Comparison of ENCODE assay signal across 28 cellular contexts in the genomic region with DNA sequence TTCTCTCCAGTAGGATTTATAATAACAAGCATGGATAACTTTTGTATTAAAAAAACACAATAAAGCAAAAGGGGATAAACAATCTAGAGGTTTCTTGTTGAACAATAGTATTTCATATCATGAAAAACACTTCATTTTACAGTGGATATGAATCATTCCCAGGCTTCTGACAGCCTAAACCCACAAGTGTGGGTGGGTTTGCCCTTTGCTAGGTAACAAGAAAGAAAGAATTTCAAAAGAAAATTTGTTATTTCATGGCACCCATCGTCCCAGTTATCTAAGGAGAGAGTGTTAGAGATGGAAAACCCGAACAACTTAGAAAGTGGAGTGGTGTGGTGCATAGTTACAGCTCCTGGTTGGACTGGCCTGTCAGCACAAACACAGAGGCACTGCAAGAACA.
DNase-seq lines count a peak whose midpoint lies in the region; ATAC-seq, FAIRE-seq and TF ChIP-seq lines count a peak whose summit lies in the region.
"Had no signal": no experiment of that assay in that cellular context is flagged by ENCODE, and none has a peak within 500 bp of the region (broad histone marks: within the 10 kb centered on the region; RNA-seq: fewer than 3 reads in every experiment).

No MANE protein-coding gene starts in this region.

- CTCF ChIA-PET in H1 (lab: Charles Lee; ENCODE audit: partially characterized antibody), result interaction anchor here (0.7 to 1.5 kb wide), 3 partner anchors 11 to 26 kb away, joined by 3 to 5 read pairs (median 3); no protein-coding TSS in a partner anchor

- TF ChIP-seq EP300 in H1 (IDR thresholded peaks at IDR 0.05; ENCODE audit: borderline replicate concordance in 1 of 2, low read depth in 2 of 2, low read length in 2 of 2), result no peak

- no peak overlapping the region for H3K4ac ChIP-seq in H1 (replicated peaks; ENCODE audit: insufficient read length, low read depth, low read length)

- peak overlapping the region; percentile 47 for H4K91ac ChIP-seq in H1 (replicated peaks; ENCODE audit: insufficient read length, low read length)

- H3K9me3 ChIP-seq in H1 (ENCODE audit: insufficient read depth in 2 of 2, low read depth in 1 of 2, low read length in 1 of 2) (no peaks in the 10 kb centered on the region), parathyroid adenoma (ENCODE audit: control insufficient read depth, low read length) (no peaks in the 10 kb centered on the region)
- H3K9me3 ChIP-seq in effector memory CD4-positive, alpha-beta T cell (ENCODE audit: control insufficient read depth, low read length), result no peaks in the 10 kb centered on the region
- H3K9me3 ChIP-seq: BE2C, BLaER1 had no signal

- H4K20me1 ChIP-seq in H1 (replicated peaks in 1 of 2; ENCODE audit: control insufficient read depth in 1 of 2, insufficient read depth in 2 of 2, low read length in 2 of 2), result no peaks in the 10 kb centered on the region
- H4K20me1 ChIP-seq: BLaER1 had no signal

- peak overlapping the region; percentile 18; the same call in 1 of the 2 replicates for H2BK12ac ChIP-seq in H1 (ENCODE audit: low read depth, low read length)

- intact Hi-C loops in sciatic nerve (cut with DNase I), result loop anchor here (5.0 kb wide), 2 partner anchors 1310 to 1360 kb away; no protein-coding TSS in a partner anchor

- no peak overlapping the region for H3K27ac Mint-ChIP-seq in activated T-cell treated with anti-CD3 and anti-CD28 coated beads, Interleukin-2, amount 50 U/mL, for 24 hours
- H3K27ac Mint-ChIP-seq: CD14-positive monocyte; CD4-positive, alpha-beta memory T cell; CD4-positive, CD25-positive, alpha-beta regulatory T cell; CD8-positive, alpha-beta memory T cell had no signal

- no peak overlapping the region for H4K5ac ChIP-seq in H1 (ENCODE audit: insufficient read length, low read depth, low read length)

- H3K4me2 ChIP-seq in H1 (ENCODE audit: insufficient read depth in 1 of 2, low read depth in 2 of 2, low read length in 2 of 2) (no peak overlapping the region), parathyroid adenoma (ENCODE audit: low read length) (no peak overlapping the region)
- H3K4me2 ChIP-seq: BLaER1 had no signal

- 87% methylated on average over 2 of the region's 2 CpGs; no CpG with 5 or more reads in 1 of the 2 experiments for WGBS in H1 (ENCODE audit: extremely low coverage in 1 of 2, insufficient coverage in 1 of 2, insufficient read length in 1 of 2, insufficient replicate concordance in 2 of 2, low coverage in 1 of 2, low lambda C conversion rate in 2 of 2, missing lambda C conversion rate in 1 of 2), 2 experiments

- no peak overlapping the region for H2BK5ac ChIP-seq in H1 (ENCODE audit: low read depth, low read length)

- H2AFZ ChIP-seq in H1 (ENCODE audit: low read length) (no peak overlapping the region), parathyroid adenoma (peak overlapping the region; percentile 6)

- no peaks in the 10 kb centered on the region for H3K36me3 Mint-ChIP-seq in activated T-cell treated with anti-CD3 and anti-CD28 coated beads, Interleukin-2, amount 50 U/mL, for 24 hours (ENCODE audit: low read depth)
- H3K36me3 Mint-ChIP-seq: CD4-positive, alpha-beta memory T cell; CD4-positive, CD25-positive, alpha-beta regulatory T cell; CD8-positive, alpha-beta memory T cell had no signal

- H3K79me2 ChIP-seq in H1 (ENCODE audit: control insufficient read depth in 1 of 2, insufficient read depth in 2 of 2, low read length in 2 of 2), result no peaks in the 10 kb centered on the region
- no peaks in the 10 kb centered on the region for H3K79me2 ChIP-seq in parathyroid adenoma

- no peak overlapping the region for H3K23ac ChIP-seq in H1 (ENCODE audit: insufficient read length)

- peaks cover 26% of the 10 kb centered on the region for H3K27me3 Mint-ChIP-seq in activated T-cell treated with anti-CD3 and anti-CD28 coated beads, Interleukin-2, amount 50 U/mL, for 24 hours

- no peak overlapping the region for H2AK5ac ChIP-seq in H1 (ENCODE audit: low read depth, low read length)

- H3K4me3 ChIP-seq in H1 (ENCODE audit: extremely low read depth in 1 of 4, insufficient read depth in 2 of 4, low read depth in 3 of 4, low read length in 4 of 4), result no peak overlapping the region
- H3K4me3 ChIP-seq in parathyroid adenoma (ENCODE audit: low read depth, low read length), result no peak overlapping the region
- no peak overlapping the region for H3K4me3 ChIP-seq in effector memory CD4-positive, alpha-beta T cell (ENCODE audit: insufficient read depth, low read depth, low read length, poor library complexity, severe bottlenecking)
- H3K4me3 ChIP-seq: BLaER1, GM12878 had no signal

- H2BK20ac ChIP-seq in H1 (ENCODE audit: low read length), result no peak overlapping the region

- no peak overlapping the region for H2BK15ac ChIP-seq in H1 (ENCODE audit: low read length)

- no peak overlapping the region for H3K14ac ChIP-seq in H1 (ENCODE audit: insufficient read length)

- no peaks in the 10 kb centered on the region for H3K4me1 Mint-ChIP-seq in activated T-cell treated with anti-CD3 and anti-CD28 coated beads, Interleukin-2, amount 50 U/mL, for 24 hours (ENCODE audit: low read depth)
- H3K4me1 Mint-ChIP-seq: CD4-positive, alpha-beta memory T cell; CD4-positive, CD25-positive, alpha-beta regulatory T cell; CD8-positive, alpha-beta memory T cell had no signal

- FAIRE-seq in H1 (lab: Jason Lieb, UNC), result no peak
- FAIRE-seq: A204.1, GM12878, GM12892, GM18507 had no signal

- DNase-seq in caudate nucleus (lab: John Stamatoyannopoulos, UW) (peak in 11 of 61 donors; percentile 2 to 59 (median 21)), H1 (ENCODE audit: low read depth in 1 of 2, low spot score in 2 of 2) (no peak), putamen (ENCODE audit: low spot score) (peak; percentile 59), sciatic nerve (ENCODE audit: low spot score) (no peak), NCI-H2107 treated with DMSO at 0.1 percent for 48 hours (lab: John Stamatoyannopoulos, UW; ENCODE audit: unreplicated experiment) (no peak)
- DNase-seq in effector memory CD4-positive, alpha-beta T cell, result no peak
- no peak for DNase-seq in activated T-cell treated with anti-CD3 and anti-CD28 coated beads, Interleukin-2, amount 50 U/mL, for 24 hours
- DNase-seq: 8988T; ACHN; BE2C; C1 segment of cervical spinal cord; CD4-positive, alpha-beta memory T cell; CD4-positive, CD25-positive, alpha-beta regulatory T cell; CD8-positive, alpha-beta memory T cell; COR-L47; DMS 273 treated with DMSO at 0.1 percent for 48 hours; DMS53; DMS79; DND-41; EL; GDM1 had no signal

- H3K27me3 ChIP-seq in H1 (replicated peaks in 1 of 4; ENCODE audit: control insufficient read depth in 3 of 4, extremely low read depth in 1 of 4, insufficient read depth in 3 of 4, low read length in 3 of 4) (peaks cover 0 to 5% (median 2%) of the 10 kb centered on the region in 4 experiments; a peak in 6 of 7 replicates), parathyroid adenoma (ENCODE audit: control insufficient read depth, insufficient read depth, low read length) (no peaks in the 10 kb centered on the region)
- peaks cover 4% of the 10 kb centered on the region for H3K27me3 ChIP-seq in effector memory CD4-positive, alpha-beta T cell (replicated peaks; ENCODE audit: control insufficient read depth, insufficient read depth, low read length, poor library complexity, severe bottlenecking)
- H3K27me3 ChIP-seq: BLaER1 had no signal

- no peak overlapping the region for H2BK120ac ChIP-seq in H1 (replicated peaks; ENCODE audit: low read depth, low read length)

- no peak overlapping the region for H3K18ac ChIP-seq in H1 (ENCODE audit: extremely low read depth, low read length)

- POLR2A ChIA-PET in H1 (lab: Charles Lee; ENCODE audit: partially characterized antibody), result no interaction called here

- no peak overlapping the region for H3K4me3 Mint-ChIP-seq in activated T-cell treated with anti-CD3 and anti-CD28 coated beads, Interleukin-2, amount 50 U/mL, for 24 hours
- H3K4me3 Mint-ChIP-seq: CD14-positive monocyte; CD4-positive, alpha-beta memory T cell; CD4-positive, CD25-positive, alpha-beta regulatory T cell; CD8-positive, alpha-beta memory T cell had no signal

- H4K8ac ChIP-seq in H1 (ENCODE audit: extremely low read depth, insufficient read depth, low read length), result no peak overlapping the region

- ATAC-seq in sciatic nerve, result no peak
- ATAC-seq: GM12878 had no signal

- no peak for TF ChIP-seq POLR2A in H1 (IDR thresholded peaks at IDR 0.05; ENCODE audit: control extremely low read depth in 1 of 2, low read depth in 2 of 2, low read length in 2 of 2)

- TF ChIP-seq CTCF in H1 (IDR thresholded peaks at IDR 0.05; ENCODE audit: control extremely low read depth in 1 of 3, insufficient read depth in 1 of 3, low read depth in 1 of 3, low read length in 3 of 3) (no peak), parathyroid adenoma (IDR thresholded peaks at IDR 0.05) (no peak)

- H3K27ac ChIP-seq in caudate nucleus (ENCODE audit: low read depth, low read length) (peak overlapping the region; percentile 46), H1 (ENCODE audit: low read depth, low read length) (no peak overlapping the region), parathyroid adenoma (no peak overlapping the region)
- no peak overlapping the region for H3K27ac ChIP-seq in effector memory CD4-positive, alpha-beta T cell (ENCODE audit: insufficient read depth, low read length, poor library complexity, severe bottlenecking)
- H3K27ac ChIP-seq: BLaER1 had no signal

- H3K36me3 ChIP-seq in H1 (ENCODE audit: control insufficient read depth in 2 of 4, insufficient read depth in 4 of 4, low read length in 3 of 4) (no peaks in the 10 kb centered on the region), parathyroid adenoma (ENCODE audit: control insufficient read depth, insufficient read depth, low read length) (no peaks in the 10 kb centered on the region)
- no peaks in the 10 kb centered on the region for H3K36me3 ChIP-seq in effector memory CD4-positive, alpha-beta T cell (ENCODE audit: control insufficient read depth, insufficient read depth, low read length)
- H3K36me3 ChIP-seq: BE2C, BLaER1 had no signal

- H3K79me1 ChIP-seq in H1 (ENCODE audit: low read depth, low read length), result no peaks in the 10 kb centered on the region

- H3K9ac ChIP-seq in H1 (replicated peaks in 1 of 4; ENCODE audit: extremely low read depth in 1 of 4, low read depth in 3 of 4, low read length in 3 of 4) (no peak overlapping the region), parathyroid adenoma (no peak overlapping the region)
- H3K9ac ChIP-seq: BLaER1 had no signal

- H3K4me1 ChIP-seq in H1 (replicated peaks in 1 of 4; ENCODE audit: control insufficient read depth in 3 of 4, insufficient read depth in 4 of 4, low read length in 3 of 4), result peaks cover 0 to 6% (median 4%) of the 10 kb centered on the region in 4 experiments; a peak in 4 of 7 replicates
- peaks cover 9% of the 10 kb centered on the region for H3K4me1 ChIP-seq in parathyroid adenoma
- no peaks in the 10 kb centered on the region for H3K4me1 ChIP-seq in effector memory CD4-positive, alpha-beta T cell (ENCODE audit: control insufficient read depth, insufficient read depth, low read length, poor library complexity, severe bottlenecking)
- H3K4me1 ChIP-seq: BE2C, BLaER1 had no signal

- no peak for TF ChIP-seq RAD21 in H1 (IDR thresholded peaks at IDR 0.05 in 1 of 2, conservative IDR thresholded peaks at IDR 0.05 in 1 of 2; ENCODE audit: low read depth in 2 of 2, low read length in 2 of 2)

- no peaks in the 10 kb centered on the region for H3K9me3 Mint-ChIP-seq in activated T-cell treated with anti-CD3 and anti-CD28 coated beads, Interleukin-2, amount 50 U/mL, for 24 hours
- H3K9me3 Mint-ChIP-seq: CD4-positive, alpha-beta memory T cell; CD8-positive, alpha-beta memory T cell had no signal

- H3K56ac ChIP-seq in H1 (replicated peaks; ENCODE audit: insufficient read length, low read depth, low read length), result no peak overlapping the region

- H3K23me2 ChIP-seq in H1 (ENCODE audit: low read depth, low read length), result peaks cover 2% of the 10 kb centered on the region; the same call in 1 of the 2 replicates
